ENCODE assay signal across 8 cellular contexts in the genomic region with DNA sequence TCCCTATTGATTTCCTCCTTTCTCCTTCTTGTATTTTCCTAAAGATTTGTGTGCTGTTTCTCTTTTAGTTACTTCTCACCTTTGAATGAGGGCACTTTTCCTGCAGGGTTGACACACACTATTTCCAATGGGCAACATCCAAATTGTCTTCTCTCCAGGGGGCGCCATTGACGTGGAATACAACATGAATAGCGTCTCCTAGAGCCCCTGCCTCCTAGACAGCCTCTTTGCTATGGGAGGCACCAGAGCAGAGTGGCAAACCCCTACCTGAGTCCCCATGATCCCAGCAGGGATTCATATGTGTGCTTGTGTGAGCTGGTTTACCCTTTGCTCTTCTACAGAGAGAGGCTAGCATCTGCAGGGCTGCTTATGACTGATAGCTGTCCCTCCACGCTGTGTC.
DNase-seq lines count a peak whose midpoint lies in the region.

No MANE protein-coding gene starts in this region.

- no peak overlapping the region for H2AK5ac ChIP-seq in mesenchymal stem cell (ENCODE audit: low read length, severe bottlenecking)

- H3K4me1 ChIP-seq in effector memory CD4-positive, alpha-beta T cell (ENCODE audit: control insufficient read depth, insufficient read depth, low read length, poor library complexity, severe bottlenecking) = no peaks in the 10 kb centered on the region
- H3K4me1 ChIP-seq in mesenchymal stem cell (ENCODE audit: control insufficient read depth, insufficient read depth, low read depth, low read length) = no peaks in the 10 kb centered on the region

- no peak overlapping the region for H3K4me3 ChIP-seq in effector memory CD4-positive, alpha-beta T cell (ENCODE audit: insufficient read depth, low read depth, low read length, poor library complexity, severe bottlenecking)
- no peak overlapping the region for H3K4me3 ChIP-seq in mesenchymal stem cell (ENCODE audit: insufficient read depth in 1 of 2, low read depth in 1 of 2, low read length in 2 of 2)

- no peak overlapping the region for H2BK12ac ChIP-seq in mesenchymal stem cell (ENCODE audit: low read length in 2 of 2)

- no peak overlapping the region for H3K4me2 ChIP-seq in mesenchymal stem cell (ENCODE audit: low read length, poor library complexity, severe bottlenecking)

- no peaks in the 10 kb centered on the region for H3K79me1 ChIP-seq in mesenchymal stem cell (replicated peaks; ENCODE audit: low read length, poor library complexity, severe bottlenecking)

- H2BK5ac ChIP-seq in mesenchymal stem cell (ENCODE audit: low read depth, low read length, poor library complexity, severe bottlenecking) = no peak overlapping the region

- H2BK15ac ChIP-seq in mesenchymal stem cell (ENCODE audit: low read depth, poor library complexity, severe bottlenecking) = no peak overlapping the region

- H3K9me3 ChIP-seq in effector memory CD4-positive, alpha-beta T cell (ENCODE audit: control insufficient read depth, low read length) = no peaks in the 10 kb centered on the region
- H3K9me3 ChIP-seq in mesenchymal stem cell (ENCODE audit: control insufficient read depth, low read length) = peaks cover 10% of the 10 kb centered on the region

- H3K36me3 ChIP-seq in effector memory CD4-positive, alpha-beta T cell (ENCODE audit: control insufficient read depth, insufficient read depth, low read length) = no peaks in the 10 kb centered on the region
- no peaks in the 10 kb centered on the region for H3K36me3 ChIP-seq in mesenchymal stem cell (ENCODE audit: control insufficient read depth in 1 of 2, insufficient read depth in 2 of 2, low read depth in 1 of 2, low read length in 2 of 2)

- H3K9ac ChIP-seq in mesenchymal stem cell (ENCODE audit: low read length) = no peak overlapping the region

- no peak overlapping the region for H4K8ac ChIP-seq in mesenchymal stem cell (ENCODE audit: low read length)

- no peak overlapping the region for H2AFZ ChIP-seq in mesenchymal stem cell (ENCODE audit: low read depth, low read length)

- H2BK120ac ChIP-seq in mesenchymal stem cell (ENCODE audit: low read depth, low read length) = no peak overlapping the region

- no peak overlapping the region for H4K91ac ChIP-seq in mesenchymal stem cell (ENCODE audit: low read length)

- H3K23ac ChIP-seq in mesenchymal stem cell (ENCODE audit: low read length in 2 of 2) = no peak overlapping the region

- no peak overlapping the region for H3K27ac ChIP-seq in effector memory CD4-positive, alpha-beta T cell (ENCODE audit: insufficient read depth, low read length, poor library complexity, severe bottlenecking)
- H3K27ac ChIP-seq in mesenchymal stem cell (ENCODE audit: low read length, poor library complexity, severe bottlenecking) = no peak overlapping the region

- H3K4ac ChIP-seq in mesenchymal stem cell (ENCODE audit: low read depth in 1 of 2, low read length in 2 of 2) = no peak overlapping the region

- peak; percentile 35 to 80 (median 42) for DNase-seq in NCI-H1417 (lab: John Stamatoyannopoulos, UW)
- DNase-seq in NCI-H1417 treated with DMSO at 0.1 percent for 48 hours (lab: John Stamatoyannopoulos, UW) = no peak
- peak; percentile 16 for DNase-seq in NCI-H345 treated with DMSO at 0.1 percent for 48 hours (lab: John Stamatoyannopoulos, UW; ENCODE audit: unreplicated experiment)
- DNase-seq in activated CD4-positive, alpha-beta T cell treated with anti-CD3 and anti-CD28 coated beads, Interleukin-2, amount 50 U/mL, for 4 hours = peak; percentile 44 to 51
- DNase-seq in effector memory CD4-positive, alpha-beta T cell = peak in 2 of 3 donors; percentile 7 to 29
- DNase-seq in mesenchymal stem cell = peak; percentile 60
- DNase-seq in stimulated activated CD8-positive, alpha-beta memory T cell treated with anti-CD3 and anti-CD28 coated beads, Interleukin-4, amount 100 ng/mL, for 48 hours = peak; percentile 78
- DNase-seq in OCI-M2 (lab: John Stamatoyannopoulos, UW; ENCODE audit: unreplicated experiment) = no peak

- no peak overlapping the region for H3K14ac ChIP-seq in mesenchymal stem cell (ENCODE audit: low read length in 2 of 2)

- WGBS in mesenchymal stem cell = 26% methylated on average over 4 of the region's 4 CpGs

- H3K27me3 ChIP-seq in effector memory CD4-positive, alpha-beta T cell (replicated peaks; ENCODE audit: control insufficient read depth, insufficient read depth, low read length, poor library complexity, severe bottlenecking) = no peaks in the 10 kb centered on the region
- no peaks in the 10 kb centered on the region for H3K27me3 ChIP-seq in mesenchymal stem cell (ENCODE audit: control insufficient read depth in 1 of 2, insufficient read depth in 1 of 2, low read length in 2 of 2)

- H3K18ac ChIP-seq in mesenchymal stem cell (ENCODE audit: low read depth in 1 of 2, low read length in 2 of 2) = no peak overlapping the region

Comparison
In these comparisons a context has a peak if more than half of its experiments do, and no peak if none do; other contexts are left out.
1. DNase-seq: peak in NCI-H1417 (3 of 3), NCI-H345 treated with DMSO at 0.1 percent for 48 hours (single experiment), activated CD4-positive, alpha-beta T cell treated with anti-CD3 and anti-CD28 coated beads, Interleukin-2, amount 50 U/mL, for 4 hours (2 of 2), effector memory CD4-positive, alpha-beta T cell (2 of 3), mesenchymal stem cell (single experiment) and stimulated activated CD8-positive, alpha-beta memory T cell treated with anti-CD3 and anti-CD28 coated beads, Interleukin-4, amount 100 ng/mL, for 48 hours (single experiment); none in NCI-H1417 treated with DMSO at 0.1 percent for 48 hours (single experiment) and OCI-M2 (single experiment).